Comparison of ENCODE assay signal across 7 cellular contexts in genomic region chr20:34898129-34898528, GRCh38. TPM values are rescaled to one million over a fixed set of nuclear protein-coding genes. Genes with fewer than 3 reads are reported as not detected.
"Had no signal": no experiment of that assay in that cellular context is flagged by ENCODE, and none has a peak within 500 bp of the region (broad histone marks: within the 10 kb centered on the region; RNA-seq: fewer than 3 reads in every experiment).

No MANE protein-coding gene starts in this region.

RNA-seq across cellular contexts. Expression of gene MYH7B, which starts 57.5 kb away (rescaled TPM):
- total RNA-seq: dermis microvascular lymphatic vessel endothelial cell, endothelial cell of umbilical vein, epithelial cell of proximal tubule, esophagus mucosa, fibroblast of villous mesenchyme, frontal cortex, glomerular endothelial cell had no signal
